In genomic region chr5:78806544-78806943, GRCh38 we compare ENCODE assay signal across 17 cellular contexts.
DNase-seq lines count a peak whose midpoint lies in the region; FAIRE-seq and TF ChIP-seq lines count a peak whose summit lies in the region.
"Had no signal": no experiment of that assay in that cellular context is flagged by ENCODE, and none has a peak within 500 bp of the region (broad histone marks: within the 10 kb centered on the region; RNA-seq: fewer than 3 reads in every experiment).

No MANE protein-coding gene starts in this region.

- no peaks in the 10 kb centered on the region for H3K79me2 ChIP-seq in keratinocyte (ENCODE audit: control insufficient read depth, insufficient read depth, low read length)

- H3K4me3 ChIP-seq in keratinocyte (ENCODE audit: control insufficient read depth in 2 of 3, extremely low read depth in 1 of 3, insufficient read depth in 2 of 3, low read depth in 1 of 3, low read length in 3 of 3) (no peak overlapping the region), kidney (ENCODE audit: low read length in 2 of 2) (no peak overlapping the region), colonic mucosa (no peak overlapping the region)
- H3K4me3 ChIP-seq: K562, upper lobe of left lung had no signal

- intact Hi-C loops in kidney (cut with DNase I) = no loop called here
- intact Hi-C loops in colonic mucosa (cut with DNase I) = no loop called here

- TF ChIP-seq CTCF in keratinocyte (optimal IDR thresholded peaks at IDR 0.05 in 1 of 3, IDR thresholded peaks at IDR 0.05 in 1 of 3, conservative IDR thresholded peaks at IDR 0.05 in 1 of 3; ENCODE audit: extremely low read depth in 1 of 3, insufficient read depth in 2 of 3, low read length in 3 of 3) (no peak), kidney (IDR thresholded peaks at IDR 0.05; ENCODE audit: borderline replicate concordance, extremely low read depth, insufficient read depth) (no peak), colonic mucosa (IDR thresholded peaks at IDR 0.05) (no peak)

- H3K4me1 ChIP-seq in keratinocyte (ENCODE audit: control insufficient read depth, extremely low read depth, insufficient read depth, low read length) (peaks cover 3% of the 10 kb centered on the region), kidney (ENCODE audit: control insufficient read depth in 1 of 2, insufficient read depth in 1 of 2, low read depth in 1 of 2, low read length in 2 of 2) (peaks cover 0 to 8% of the 10 kb centered on the region in 2 donors), colonic mucosa (no peaks in the 10 kb centered on the region)
- H3K4me1 ChIP-seq: upper lobe of left lung had no signal

- H3K27me3 ChIP-seq in keratinocyte (ENCODE audit: control insufficient read depth, extremely low read depth, insufficient read depth, low read length) = no peaks in the 10 kb centered on the region
- no peaks in the 10 kb centered on the region for H3K27me3 ChIP-seq in colonic mucosa
- H3K27me3 ChIP-seq: upper lobe of left lung had no signal

- dilution Hi-C loops in keratinocyte (cut with MboI; ENCODE audit: extremely low pct_ligation_motif_present, low sequenced_read_pairs) = no loop called here

- H3K27ac ChIP-seq in keratinocyte (ENCODE audit: control insufficient read depth, insufficient read depth, low read length) (no peak overlapping the region), kidney (ENCODE audit: low read depth in 2 of 2, low read length in 2 of 2) (no peak overlapping the region), colonic mucosa (no peak overlapping the region)
- H3K27ac ChIP-seq: upper lobe of left lung had no signal

- H3K9me1 ChIP-seq in keratinocyte (ENCODE audit: control insufficient read depth, extremely low read depth, insufficient read depth, low read length) = no peaks in the 10 kb centered on the region

- H4K20me1 ChIP-seq in keratinocyte (ENCODE audit: control insufficient read depth, extremely low read depth, insufficient read depth, low read length) = no peaks in the 10 kb centered on the region

- DNase-seq in AG08395 (ENCODE audit: low spot score) (peak; percentile 90), HT1080 (ENCODE audit: low read depth) (peak; percentile 89), astrocyte of the hippocampus (ENCODE audit: low read depth, low spot score) (peak; percentile 51), keratinocyte (ENCODE audit: low read depth, low spot score) (peak; percentile 59), kidney (no peak), colonic mucosa (no peak), ureter (ENCODE audit: low spot score) (no peak)
- DNase-seq in activated naive CD4-positive, alpha-beta T cell treated with anti-CD3 and anti-CD28 coated beads, Interleukin-2, amount 50 U/mL, for 16 hours = no peak
- DNase-seq: ACHN; activated T-cell treated with anti-CD3 and anti-CD28 coated beads for 4 hours; DND-41; effector CD4-positive, alpha-beta T cell; hippocampal formation; NCI-H1930; occipital lobe; upper lobe of left lung had no signal

- H3K36me3 ChIP-seq in keratinocyte (ENCODE audit: control insufficient read depth in 2 of 2, extremely low read depth in 1 of 2, insufficient read depth in 2 of 2, low read length in 2 of 2) (no peaks in the 10 kb centered on the region), kidney (ENCODE audit: control insufficient read depth in 1 of 2, insufficient read depth in 2 of 2, low read length in 2 of 2) (no peaks in the 10 kb centered on the region), colonic mucosa (no peaks in the 10 kb centered on the region)
- H3K36me3 ChIP-seq: upper lobe of left lung had no signal

- no peak overlapping the region for H3K4me2 ChIP-seq in keratinocyte (ENCODE audit: control insufficient read depth, extremely low read depth, insufficient read depth, low read depth, low read length)

- no peaks in the 10 kb centered on the region for H3K9me3 ChIP-seq in keratinocyte (ENCODE audit: control insufficient read depth, low read depth, low read length)
- H3K9me3 ChIP-seq in kidney (ENCODE audit: control insufficient read depth in 1 of 2, low read length in 2 of 2) = no peaks in the 10 kb centered on the region
- no peaks in the 10 kb centered on the region for H3K9me3 ChIP-seq in colonic mucosa
- H3K9me3 ChIP-seq: upper lobe of left lung had no signal

- H3K9ac ChIP-seq in keratinocyte (ENCODE audit: control insufficient read depth, extremely low read depth, insufficient read depth, low read length) (no peak overlapping the region), kidney (ENCODE audit: low read length in 2 of 2) (no peak overlapping the region), colonic mucosa (ENCODE audit: low read depth in 2 of 2, low read length in 2 of 2) (no peak overlapping the region)

- no peak for FAIRE-seq in keratinocyte (lab: Jason Lieb, UNC)
- no peak for FAIRE-seq in kidney (lab: Jason Lieb, UNC)
- FAIRE-seq: K562 had no signal

- no peak overlapping the region for H2AFZ ChIP-seq in keratinocyte (ENCODE audit: control insufficient read depth, low read length)

Comparison
In these comparisons a context has a peak if more than half of its experiments do, and no peak if none do; other contexts are left out.
1. DNase-seq: peak in AG08395 (single experiment), HT1080 (single experiment), astrocyte of the hippocampus (single experiment) and keratinocyte (single experiment); none in kidney (single experiment), colonic mucosa (single experiment), ureter (single experiment) and activated naive CD4-positive, alpha-beta T cell treated with anti-CD3 and anti-CD28 coated beads, Interleukin-2, amount 50 U/mL, for 16 hours (single experiment).